19 cellular contexts compared by ENCODE assay signal in genomic region chr2:205637779-205638503, GRCh38. TPM values are rescaled to one million over a fixed set of nuclear protein-coding genes. Genes with fewer than 3 reads are reported as not detected.
DNase-seq lines count a peak whose midpoint lies in the region; ATAC-seq, FAIRE-seq and TF ChIP-seq lines count a peak whose summit lies in the region.
"Had no signal": no experiment of that assay in that cellular context is flagged by ENCODE, and none has a peak within 500 bp of the region (broad histone marks: within the 10 kb centered on the region; RNA-seq: fewer than 3 reads in every experiment).

No MANE protein-coding gene starts in this region.

- H3K4me2 ChIP-seq in keratinocyte (ENCODE audit: control insufficient read depth, extremely low read depth, insufficient read depth, low read depth, low read length) = no peak overlapping the region
- H3K4me2 ChIP-seq: KMS-11 had no signal

- H3K9me3 ChIP-seq in keratinocyte (ENCODE audit: control insufficient read depth, low read depth, low read length) (no peaks in the 10 kb centered on the region), heart right ventricle (peaks cover 0 to 15% (median 0%) of the 10 kb centered on the region in 11 donors)
- H3K9me3 ChIP-seq: MG63 had no signal

- H3K9ac ChIP-seq in keratinocyte (ENCODE audit: control insufficient read depth, extremely low read depth, insufficient read depth, low read length) = no peak overlapping the region
- H3K9ac ChIP-seq: KMS-11 had no signal

- dilution Hi-C loops in keratinocyte (cut with MboI; ENCODE audit: extremely low pct_ligation_motif_present, low sequenced_read_pairs) = no loop called here

- no peaks in the 10 kb centered on the region for H4K20me1 ChIP-seq in keratinocyte (ENCODE audit: control insufficient read depth, extremely low read depth, insufficient read depth, low read length)

- H3K4me3 ChIP-seq in bronchial epithelial cell (ENCODE audit: low read depth, low read length) = no peak overlapping the region
- no peak overlapping the region for H3K4me3 ChIP-seq in keratinocyte (ENCODE audit: control insufficient read depth in 2 of 3, extremely low read depth in 1 of 3, insufficient read depth in 2 of 3, low read depth in 1 of 3, low read length in 3 of 3)
- H3K4me3 ChIP-seq in heart right ventricle = no peak overlapping the region
- H3K4me3 ChIP-seq: MG63 had no signal

- peak overlapping the region; percentile 41 for H2AFZ ChIP-seq in keratinocyte (ENCODE audit: control insufficient read depth, low read length)

- FAIRE-seq in bronchial epithelial cell (lab: Jason Lieb, UNC) (no peak), keratinocyte (lab: Jason Lieb, UNC) (no peak)
- FAIRE-seq: A204.1, HepG2, RCC 7860 had no signal

- no peaks in the 10 kb centered on the region for H3K36me3 ChIP-seq in bronchial epithelial cell (ENCODE audit: control insufficient read depth, insufficient read depth, low read length)
- H3K36me3 ChIP-seq in keratinocyte (ENCODE audit: control insufficient read depth in 2 of 2, extremely low read depth in 1 of 2, insufficient read depth in 2 of 2, low read length in 2 of 2) = no peaks in the 10 kb centered on the region
- no peaks in the 10 kb centered on the region for H3K36me3 ChIP-seq in heart right ventricle
- H3K36me3 ChIP-seq: MG63 had no signal

- H3K27me3 ChIP-seq in bronchial epithelial cell (ENCODE audit: control insufficient read depth, insufficient read depth, low read length) (no peaks in the 10 kb centered on the region), keratinocyte (ENCODE audit: control insufficient read depth, extremely low read depth, insufficient read depth, low read length) (no peaks in the 10 kb centered on the region), heart right ventricle (peaks cover 0 to 4% (median 0%) of the 10 kb centered on the region in 7 donors)
- H3K27me3 ChIP-seq: MG63 had no signal

- peaks cover 2% of the 10 kb centered on the region for H3K27me3 Mint-ChIP-seq in activated CD4-positive, alpha-beta T cell treated with anti-CD3 and anti-CD28 coated beads, Interleukin-2, amount 10 ng/mL, durations not matched to agents 24 days and 14 days
- H3K27me3 Mint-ChIP-seq in natural killer cell (ENCODE audit: low read depth in 2 of 2) = peaks cover 6 to 17% of the 10 kb centered on the region in 2 donors

- ATAC-seq in heart right ventricle (no peak), natural killer cell (no peak), HG03571 (IDR thresholded peaks at IDR 0.05; ENCODE audit: unreplicated experiment) (no peak)
- ATAC-seq: HepG2 had no signal

- no peaks in the 10 kb centered on the region for H3K9me1 ChIP-seq in keratinocyte (ENCODE audit: control insufficient read depth, extremely low read depth, insufficient read depth, low read length)

- no peaks in the 10 kb centered on the region for H3K36me3 Mint-ChIP-seq in activated CD4-positive, alpha-beta T cell treated with anti-CD3 and anti-CD28 coated beads, Interleukin-2, amount 10 ng/mL, durations not matched to agents 24 days and 14 days (ENCODE audit: low read depth)
- no peaks in the 10 kb centered on the region for H3K36me3 Mint-ChIP-seq in natural killer cell

- peaks cover 28% of the 10 kb centered on the region for H3K4me1 Mint-ChIP-seq in activated CD4-positive, alpha-beta T cell treated with anti-CD3 and anti-CD28 coated beads, Interleukin-2, amount 10 ng/mL, durations not matched to agents 24 days and 14 days
- H3K4me1 Mint-ChIP-seq in natural killer cell = no peaks in the 10 kb centered on the region

- H3K9me3 Mint-ChIP-seq in activated CD4-positive, alpha-beta T cell treated with anti-CD3 and anti-CD28 coated beads, Interleukin-2, amount 10 ng/mL, durations not matched to agents 24 days and 14 days = peaks cover 3% of the 10 kb centered on the region
- H3K9me3 Mint-ChIP-seq in natural killer cell = no peaks in the 10 kb centered on the region

- intact Hi-C loops in activated CD4-positive, alpha-beta T cell treated with anti-CD3 and anti-CD28 coated beads, Interleukin-2, amount 10 ng/mL, durations not matched to agents 24 days and 14 days (cut with micrococcal nuclease) = loop anchor here (2.0 kb wide), 2 partner anchors 23 to 25 kb away; no protein-coding TSS in a partner anchor
- intact Hi-C loops in heart right ventricle (cut with DNase I) = no loop called here
- intact Hi-C loops in natural killer cell (cut with micrococcal nuclease) = no loop called here

- no peak for DNase-seq in activated CD4-positive, alpha-beta T cell treated with anti-CD3 and anti-CD28 coated beads, Interleukin-2, amount 10 ng/mL, durations not matched to agents 24 days and 14 days
- DNase-seq in activated CD4-positive, alpha-beta T cell treated with anti-CD3 and anti-CD28 coated beads for 48 hours = no peak
- peak; percentile 37 for DNase-seq in HT1080 (ENCODE audit: low read depth)
- peak; percentile 66 for DNase-seq in bronchial epithelial cell (ENCODE audit: low read depth)
- no peak for DNase-seq in keratinocyte (ENCODE audit: low read depth, low spot score)
- DNase-seq in heart right ventricle = no peak
- DNase-seq in natural killer cell = no peak
- DNase-seq: C1 segment of cervical spinal cord, H9, MG63, NCI-H1092 treated with DMSO at 0.1 percent for 48 hours, NCI-H187, NCI-H446 treated with DMSO at 0.1 percent for 48 hours, NCI-H774 had no signal

- TF ChIP-seq CTCF in bronchial epithelial cell (IDR thresholded peaks at IDR 0.05; ENCODE audit: insufficient read depth, low read length, severe bottlenecking) (no peak), keratinocyte (optimal IDR thresholded peaks at IDR 0.05 in 1 of 3, IDR thresholded peaks at IDR 0.05 in 1 of 3, conservative IDR thresholded peaks at IDR 0.05 in 1 of 3; ENCODE audit: extremely low read depth in 1 of 3, insufficient read depth in 2 of 3, low read length in 3 of 3) (no peak), heart right ventricle (IDR thresholded peaks at IDR 0.05) (no peak), natural killer cell (IDR thresholded peaks at IDR 0.05) (no peak)

- whole genome bisulfite sequencing in heart right ventricle, 2 donors = 84 to 90% methylated on average over 6 of the region's 6 CpGs

- H3K27ac Mint-ChIP-seq in activated CD4-positive, alpha-beta T cell treated with anti-CD3 and anti-CD28 coated beads, Interleukin-2, amount 10 ng/mL, durations not matched to agents 24 days and 14 days = peak overlapping the region; percentile 83
- no peak overlapping the region for H3K27ac Mint-ChIP-seq in natural killer cell

- H3K4me3 Mint-ChIP-seq in activated CD4-positive, alpha-beta T cell treated with anti-CD3 and anti-CD28 coated beads, Interleukin-2, amount 10 ng/mL, durations not matched to agents 24 days and 14 days = peak overlapping the region; percentile 36
- H3K4me3 Mint-ChIP-seq in natural killer cell = no peak overlapping the region
- H3K4me3 Mint-ChIP-seq: H9 had no signal

- H3K27ac ChIP-seq in keratinocyte (ENCODE audit: control insufficient read depth, insufficient read depth, low read length) (no peak overlapping the region), heart right ventricle (no peak overlapping the region)
- H3K27ac ChIP-seq: KMS-11 had no signal

- no peaks in the 10 kb centered on the region for H3K79me2 ChIP-seq in keratinocyte (ENCODE audit: control insufficient read depth, insufficient read depth, low read length)

- no peaks in the 10 kb centered on the region for H3K4me1 ChIP-seq in keratinocyte (ENCODE audit: control insufficient read depth, extremely low read depth, insufficient read depth, low read length)
- peaks cover 0 to 1% (median 0%) of the 10 kb centered on the region in 9 donors for H3K4me1 ChIP-seq in heart right ventricle

RNA-seq across cellular contexts. Expression of gene NRP2, which starts 44.4 kb away (rescaled TPM):
- total RNA-seq in activated CD4-positive, alpha-beta T cell treated with anti-CD3 and anti-CD28 coated beads, Interleukin-2, amount 10 ng/mL, durations not matched to agents 24 days and 14 days = 61.0 and 64.4 TPM in 2 replicates
- total RNA-seq in HT1080 (2014; rRNA removed; shearing (Covaris generic)) = 62.1 and 62.4 TPM in 2 replicates
- polyA plus RNA-seq in HT1080 (2015; cell fraction: cytosol; rRNA removed) = 53.2 and 62.4 TPM in 2 replicates
- polyA plus RNA-seq in HT1080 (2015; cell fraction: nucleus; rRNA removed) = 229 and 301 TPM in 2 replicates
- 12.8 and 21.3 TPM in 2 replicates for total RNA-seq in bronchial epithelial cell
- polyA plus RNA-seq in keratinocyte = 9.1 to 20.6 TPM (median 20.6 TPM) in 3 replicates
- 19.9 TPM for polyA plus RNA-seq in keratinocyte (2011; ENCODE audit: low read depth)
- polyA plus RNA-seq in keratinocyte (2011; cell fraction: cytosol; rRNA removed) = 4.6 and 8.2 TPM in 2 replicates
- polyA plus RNA-seq in keratinocyte (2011; cell fraction: nucleus; rRNA removed) = 30.5 and 32.6 TPM in 2 replicates
- 14.4 and 18.2 TPM in 2 replicates for polyA plus RNA-seq in keratinocyte (2012; ENCODE audit: low replicate concordance)
- 21.0 to 56.7 TPM (median 47.5 TPM) in 3 replicates for polyA minus RNA-seq in keratinocyte
- polyA minus RNA-seq in keratinocyte (2011; cell fraction: cytosol; rRNA and poly(A)+ RNA removed) = 8.6 TPM
- 30.6 and 49.4 TPM in 2 replicates for polyA minus RNA-seq in keratinocyte (2011; cell fraction: nucleus; rRNA and poly(A)+ RNA removed)
- 10 to 100 TPM in 5 of 10 donors, 1 to 10 TPM in 5; 4.7 to 29.4 (median 9.9) TPM for total RNA-seq in heart right ventricle
- polyA plus RNA-seq in heart right ventricle = 1 to 10 TPM; 2.5 to 2.7 TPM
- under 1 TPM in 1 of 3 donors, not detected in 2; 0.40 TPM for total RNA-seq in natural killer cell

Comparison
In these comparisons a context has a peak if more than half of its experiments do, and no peak if none do; other contexts are left out.
1. DNase-seq: peak in HT1080 (single experiment) and bronchial epithelial cell (single experiment); none in activated CD4-positive, alpha-beta T cell treated with anti-CD3 and anti-CD28 coated beads, Interleukin-2, amount 10 ng/mL, durations not matched to agents 24 days and 14 days (single experiment), activated CD4-positive, alpha-beta T cell treated with anti-CD3 and anti-CD28 coated beads for 48 hours (single experiment), keratinocyte (single experiment), heart right ventricle (0 of 2) and natural killer cell (single experiment).